10 cellular contexts compared by ENCODE assay signal in genomic region chr16:85984947-85985451, GRCh38.
DNase-seq lines count a peak whose midpoint lies in the region; ATAC-seq and TF ChIP-seq lines count a peak whose summit lies in the region.
"Had no signal": no experiment of that assay in that cellular context is flagged by ENCODE, and none has a peak within 500 bp of the region (broad histone marks: within the 10 kb centered on the region; RNA-seq: fewer than 3 reads in every experiment).

No MANE protein-coding gene starts in this region.

- no peak overlapping the region for H3K14ac ChIP-seq in trophoblast cell (ENCODE audit: low read length)

- no peak overlapping the region for H2AK5ac ChIP-seq in trophoblast cell (ENCODE audit: low read length)

- H4K91ac ChIP-seq in trophoblast cell (ENCODE audit: low read depth, low read length), result no peak overlapping the region

- H2BK5ac ChIP-seq in trophoblast cell (ENCODE audit: low read depth, low read length, poor library complexity), result no peak overlapping the region

- H2BK12ac ChIP-seq in trophoblast cell (ENCODE audit: low read length), result peak overlapping the region; percentile 67

- peaks cover 0 to 4% of the 10 kb centered on the region in 2 experiments for H3K4me1 ChIP-seq in trophoblast cell (ENCODE audit: control insufficient read depth in 1 of 2, insufficient read depth in 2 of 2, low read length in 2 of 2)

- H3K9ac ChIP-seq in trophoblast cell (ENCODE audit: low read length), result no peak overlapping the region

- H3K9me3 ChIP-seq in trophoblast cell (ENCODE audit: insufficient read depth, low read depth, low read length), result no peaks in the 10 kb centered on the region
- H3K9me3 ChIP-seq: thoracic aorta had no signal

- H2BK120ac ChIP-seq in trophoblast cell (ENCODE audit: insufficient read depth, low read length, poor library complexity), result peak overlapping the region; percentile 13

- no peak overlapping the region for H3K23ac ChIP-seq in trophoblast cell (ENCODE audit: low read length)

- no peak for ATAC-seq in HG03108 (IDR thresholded peaks at IDR 0.05; ENCODE audit: unreplicated experiment)

- no peak overlapping the region for H3K27ac ChIP-seq in trophoblast cell (ENCODE audit: low read depth, low read length)
- H3K27ac ChIP-seq: PC-9, thoracic aorta had no signal

- no peak overlapping the region for H2AFZ ChIP-seq in trophoblast cell (ENCODE audit: insufficient read depth, low read length, poor library complexity)
- H2AFZ ChIP-seq: PC-9 had no signal

- H3K4ac ChIP-seq in trophoblast cell (ENCODE audit: low read depth, low read length), result no peak overlapping the region

- H3K4me3 ChIP-seq in GM12875 (ENCODE audit: low read depth, low read length) (peak overlapping the region; percentile 27), trophoblast cell (ENCODE audit: low read depth, low read length) (no peak overlapping the region)
- H3K4me3 ChIP-seq: PC-9, thoracic aorta had no signal

- H4K8ac ChIP-seq in trophoblast cell (ENCODE audit: low read depth, low read length), result no peak overlapping the region

- H3K79me2 ChIP-seq in trophoblast cell (ENCODE audit: control insufficient read depth, insufficient read depth, low read length, poor library complexity), result no peaks in the 10 kb centered on the region

- no peak overlapping the region for H4K12ac ChIP-seq in trophoblast cell (ENCODE audit: low read depth, low read length)

- no peak for TF ChIP-seq CTCF in GM12875 (IDR thresholded peaks at IDR 0.05; ENCODE audit: borderline replicate concordance, insufficient read depth, low read depth, low read length)
- no peak for TF ChIP-seq CTCF in GM20000 (IDR thresholded peaks at IDR 0.05; ENCODE audit: extremely low read depth, missing control alignments)

- H3K79me1 ChIP-seq in trophoblast cell (ENCODE audit: low read length), result peaks cover 8% of the 10 kb centered on the region

- H3K36me3 ChIP-seq in trophoblast cell (ENCODE audit: control insufficient read depth in 1 of 2, insufficient read depth in 2 of 2, low read length in 2 of 2), result no peaks in the 10 kb centered on the region
- H3K36me3 ChIP-seq: thoracic aorta had no signal

- H3K27me3 ChIP-seq in trophoblast cell (ENCODE audit: insufficient read depth, low read length), result no peaks in the 10 kb centered on the region

- WGBS in trophoblast cell (ENCODE audit: extremely low coverage, insufficient coverage, insufficient read length), result no CpG with 5 or more reads among the region's 20 CpGs

- DNase-seq in MV-4-11 (lab: John Stamatoyannopoulos, UW) (peak; percentile 82), germinal center (ENCODE audit: low spot score) (peak; percentile 42), trophoblast cell (no peak), GM20000 (ENCODE audit: low spot score) (no peak), NCI-H748 treated with DMSO at 0.1 percent for 48 hours (lab: John Stamatoyannopoulos, UW) (no peak), NCI-H1436 treated with DMSO at 0.1 percent for 48 hours (lab: John Stamatoyannopoulos, UW) (no peak)
- DNase-seq: PC-9 had no signal

- H3K18ac ChIP-seq in trophoblast cell (ENCODE audit: low read length), result no peak overlapping the region

- H3K4me2 ChIP-seq in trophoblast cell (ENCODE audit: low read length), result no peak overlapping the region
- H3K4me2 ChIP-seq: PC-9 had no signal

Comparison
In these comparisons a context has a peak if more than half of its experiments do, and no peak if none do; other contexts are left out.
1. DNase-seq: peak in MV-4-11 (single experiment) and germinal center (single experiment); none in trophoblast cell (0 of 2), GM20000 (single experiment), NCI-H748 treated with DMSO at 0.1 percent for 48 hours (single experiment) and NCI-H1436 treated with DMSO at 0.1 percent for 48 hours (single experiment).